Comparison of ENCODE assay signal across 8 cellular contexts in genomic region chr2:74261204-74261864, GRCh38.
DNase-seq lines count a peak whose midpoint lies in the region; ATAC-seq and TF ChIP-seq lines count a peak whose summit lies in the region.

No MANE protein-coding gene starts in this region.

- H3K9me3 Mint-ChIP-seq in brain = no peaks in the 10 kb centered on the region

- peak; percentile 89 for ATAC-seq in left colon
- no peak for ATAC-seq in HG02642 (IDR thresholded peaks at IDR 0.05; ENCODE audit: poor library complexity, unreplicated experiment)
- no peak for ATAC-seq in omental fat pad (ENCODE audit: low FRiP score)
- no peak for ATAC-seq in HG02938 (IDR thresholded peaks at IDR 0.05; ENCODE audit: unreplicated experiment)

- DNase-seq in KBM-7 = peak; percentile 21
- peak; percentile 33 to 53 for DNase-seq in left colon
- no peak for DNase-seq in omental fat pad (ENCODE audit: low spot score)
- no peak for DNase-seq in RPMI8226

- H3K4me3 Mint-ChIP-seq in brain = no peak overlapping the region

- H3K36me3 Mint-ChIP-seq in brain = peaks cover 28% of the 10 kb centered on the region

- H3K27me3 Mint-ChIP-seq in brain = peaks cover 5% of the 10 kb centered on the region

- in situ Hi-C loops in KBM-7 (cut with MboI; ENCODE audit: low pct_unique_long_range_greater_than_20kb, low sequenced_read_pairs) = no loop called here

- TF ChIP-seq CTCF in C4-2B (conservative IDR thresholded peaks at IDR 0.05) (peak; percentile 58), brain (conservative IDR thresholded peaks at IDR 0.05) (peak; percentile 43 to 62), omental fat pad (IDR thresholded peaks at IDR 0.05) (no peak)

- H3K4me1 Mint-ChIP-seq in brain = peaks cover 6% of the 10 kb centered on the region

- intact Hi-C loops in left colon (cut with DNase I, micrococcal nuclease) = no loop called here

- H3K27ac Mint-ChIP-seq in brain = peak overlapping the region in 3 of 5 experiments; percentile 50 to 71 (median 56)

- H3K27ac ChIP-seq in C4-2B = no peak overlapping the region

Comparison
In these comparisons a context has a peak if more than half of its experiments do, and no peak if none do; other contexts are left out.
1. CTCF ChIP-seq: peak in C4-2B (single experiment) and brain (2 of 2); none in omental fat pad (0 of 3).
2. DNase-seq: peak in KBM-7 (single experiment) and left colon (2 of 2); none in omental fat pad (single experiment) and RPMI8226 (single experiment).